In the genomic region with DNA sequence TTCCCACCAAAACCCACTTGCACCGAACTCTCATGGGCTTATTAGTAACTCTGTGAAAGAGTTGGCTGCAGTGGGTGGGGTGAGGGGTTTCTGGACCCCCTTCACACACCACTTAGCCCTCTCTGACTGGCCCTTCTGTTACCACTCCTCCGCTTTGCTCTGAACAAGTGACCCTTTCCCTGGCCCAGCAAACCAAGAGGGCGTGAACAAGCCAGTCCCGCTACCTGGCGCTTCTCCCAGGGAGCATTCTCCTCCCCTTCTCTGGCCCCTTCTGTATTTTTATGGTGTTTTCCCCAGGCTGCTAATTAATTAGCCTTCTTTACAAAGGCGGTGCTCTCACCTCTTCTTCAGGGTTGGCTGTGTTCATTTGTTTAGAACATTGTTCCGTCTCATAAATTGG, we compare ENCODE assay signal across 20 cellular contexts.
DNase-seq lines count a peak whose midpoint lies in the region; ATAC-seq, FAIRE-seq and TF ChIP-seq lines count a peak whose summit lies in the region.
"Had no signal": no experiment of that assay in that cellular context is flagged by ENCODE, and none has a peak within 500 bp of the region (broad histone marks: within the 10 kb centered on the region; RNA-seq: fewer than 3 reads in every experiment).

No MANE protein-coding gene starts in this region.

- no peak for FAIRE-seq in HepG2 (lab: Jason Lieb, UNC)

- H3K27ac ChIP-seq in VCaP (peak overlapping the region; percentile 51), HepG2 (ENCODE audit: extremely low read length, insufficient read depth, low read length) (peak overlapping the region; percentile 56)
- H3K27ac ChIP-seq: 22Rv1, RWPE1 had no signal

- no peak overlapping the region for H3K4me3 ChIP-seq in HepG2 (replicated peaks in 1 of 3; ENCODE audit: insufficient read depth in 1 of 3, low read depth in 2 of 3, low read length in 3 of 3)
- H3K4me3 ChIP-seq: GM23338, MG63 had no signal

- TF ChIP-seq POLR2A in HepG2 (IDR thresholded peaks at IDR 0.05; ENCODE audit: insufficient read depth in 1 of 2, low read depth in 2 of 2, low read length in 2 of 2): no peak

- BruUV-seq in HepG2 (replicated peaks; lab: Mats Ljungman, UMichigan): no TSS peak

- POLR2A ChIA-PET in HepG2 (lab: Yijun Ruan, JAX): interaction anchor here (0.9 to 4.3 kb wide), 2 partner anchors 18 to 22 kb away, joined by 3 to 26 read pairs; no protein-coding TSS in a partner anchor

- TF ChIP-seq CTCF in VCaP (conservative IDR thresholded peaks at IDR 0.05) (no peak), HepG2 (CRISPR knock-in tag; IDR thresholded peaks at IDR 0.05) (no peak)

- peaks cover 65% of the 10 kb centered on the region for H3K4me1 ChIP-seq in HepG2 (ENCODE audit: insufficient read depth, low read length)

- intact Hi-C loops in HepG2 (cut with micrococcal nuclease; ENCODE audit: unreplicated experiment): loop anchor here (2.0 to 5.0 kb wide), 2 partner anchors 17 to 317 kb away; no protein-coding TSS in a partner anchor

- peaks cover 49 to 87% of the 10 kb centered on the region in 2 experiments for H3K36me3 ChIP-seq in HepG2 (replicated peaks in 1 of 2; ENCODE audit: control insufficient read depth in 1 of 2, insufficient read depth in 2 of 2, low read length in 2 of 2)
- H3K36me3 ChIP-seq: MG63 had no signal

- CTCF ChIA-PET in HepG2 (lab: Yijun Ruan, JAX; ENCODE audit: low intra/inter-chr PET ratio, low total read pairs): no interaction called here

- H3K4me2 ChIP-seq in HepG2 (ENCODE audit: low read depth, low read length): no peak overlapping the region
- H3K4me2 ChIP-seq: GM23338 had no signal

- H3K27me3 ChIP-seq in HepG2 (ENCODE audit: control insufficient read depth in 1 of 2, insufficient read depth in 2 of 2, low read length in 2 of 2): no peaks in the 10 kb centered on the region
- H3K27me3 ChIP-seq: MG63 had no signal

- peaks cover 56% of the 10 kb centered on the region for H3K79me2 ChIP-seq in HepG2 (ENCODE audit: insufficient read depth, low read length)

- no peaks in the 10 kb centered on the region for H3K9me3 ChIP-seq in HepG2 (ENCODE audit: low read length)
- H3K9me3 ChIP-seq: MG63 had no signal

- ATAC-seq in HepG2 (no peak), HG03196 (IDR thresholded peaks at IDR 0.05; ENCODE audit: unreplicated experiment) (no peak)
- ATAC-seq: CD8-positive, alpha-beta T cell; GM23338; PC-3 had no signal

- in situ Hi-C loops in HepG2 (cut with HindIII; ENCODE audit: extremely low pct_ligation_motif_present, low pct_unique_long_range_greater_than_20kb): no loop called here

- TF ChIP-seq EP300 in HepG2 (IDR thresholded peaks at IDR 0.05; ENCODE audit: low read depth in 2 of 2, low read length in 2 of 2) (no peak), HepG2 (CRISPR knock-in tag; IDR thresholded peaks at IDR 0.05; ENCODE audit: borderline replicate concordance) (no peak)

- DNase-seq in NCI-H2029 (lab: John Stamatoyannopoulos, UW): peak; percentile 19
- DNase-seq in NCI-H2029 treated with DMSO at 0.1 percent for 48 hours (lab: John Stamatoyannopoulos, UW): no peak
- no peak for DNase-seq in HepG2 (ENCODE audit: low spot score)
- peak; percentile 72 for DNase-seq in renal cortical epithelial cell (ENCODE audit: low read depth)
- DNase-seq in activated CD4-positive, alpha-beta T cell treated with anti-CD3 and anti-CD28 coated beads for 48 hours: no peak
- no peak for DNase-seq in HCEC 1CT
- DNase-seq: DMS79 treated with DMSO at 0.1 percent for 48 hours, MG63, NCI-H1092, NCI-H146, NCI-H2107, NCI-H226, NCI-H524 treated with DMSO at 0.1 percent for 48 hours, PC-3 had no signal

- WGBS in HepG2 (ENCODE audit: low lambda C conversion rate): 97% methylated on average over 7 of the region's 7 CpGs

- H2AFZ ChIP-seq in HepG2 (ENCODE audit: low read length): no peak overlapping the region
- H2AFZ ChIP-seq: GM23338 had no signal

- TF ChIP-seq RAD21 in HepG2 (CRISPR knock-in tag; IDR thresholded peaks at IDR 0.05): no peak

- no peak overlapping the region for H3K9ac ChIP-seq in HepG2 (ENCODE audit: insufficient read depth, low read depth, low read length)

- H4K20me1 ChIP-seq in HepG2 (ENCODE audit: insufficient read depth, low read length): 0 out of 2 replicates have a peak, but pooled peaks cover 6% of the 10 kb centered on the region

TF ChIP-seq in HepG2, 621 proteins besides CTCF, POLR2A, EP300 and RAD21:
- TF ChIP-seq KLF13 (CRISPR knock-in tag; IDR thresholded peaks at IDR 0.05): no peak
- TF ChIP-seq, protein P1, sequence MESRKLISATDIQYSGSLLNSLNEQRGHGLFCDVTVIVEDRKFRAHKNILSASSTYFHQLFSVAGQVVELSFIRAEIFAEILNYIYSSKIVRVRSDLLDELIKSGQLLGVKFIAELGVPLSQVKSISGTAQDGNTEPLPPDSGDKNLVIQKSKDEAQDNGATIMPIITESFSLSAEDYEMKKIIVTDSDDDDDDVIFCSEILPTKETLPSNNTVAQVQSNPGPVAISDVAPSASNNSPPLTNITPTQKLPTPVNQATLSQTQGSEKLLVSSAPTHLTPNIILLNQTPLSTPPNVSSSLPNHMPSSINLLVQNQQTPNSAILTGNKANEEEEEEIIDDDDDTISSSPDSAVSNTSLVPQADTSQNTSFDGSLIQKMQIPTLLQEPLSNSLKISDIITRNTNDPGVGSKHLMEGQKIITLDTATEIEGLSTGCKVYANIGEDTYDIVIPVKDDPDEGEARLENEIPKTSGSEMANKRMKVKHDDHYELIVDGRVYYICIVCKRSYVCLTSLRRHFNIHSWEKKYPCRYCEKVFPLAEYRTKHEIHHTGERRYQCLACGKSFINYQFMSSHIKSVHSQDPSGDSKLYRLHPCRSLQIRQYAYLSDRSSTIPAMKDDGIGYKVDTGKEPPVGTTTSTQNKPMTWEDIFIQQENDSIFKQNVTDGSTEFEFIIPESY (CRISPR knock-in tag; IDR thresholded peaks at IDR 0.05): peak; percentile 86

Comparison
In these comparisons a context has a peak if more than half of its experiments do, and no peak if none do; other contexts are left out.
1. DNase-seq: peak in NCI-H2029 (single experiment) and renal cortical epithelial cell (single experiment); none in NCI-H2029 treated with DMSO at 0.1 percent for 48 hours (single experiment), HepG2 (single experiment), activated CD4-positive, alpha-beta T cell treated with anti-CD3 and anti-CD28 coated beads for 48 hours (single experiment) and HCEC 1CT (single experiment).